ENCODE assay signal across 13 cellular contexts in the genomic region with DNA sequence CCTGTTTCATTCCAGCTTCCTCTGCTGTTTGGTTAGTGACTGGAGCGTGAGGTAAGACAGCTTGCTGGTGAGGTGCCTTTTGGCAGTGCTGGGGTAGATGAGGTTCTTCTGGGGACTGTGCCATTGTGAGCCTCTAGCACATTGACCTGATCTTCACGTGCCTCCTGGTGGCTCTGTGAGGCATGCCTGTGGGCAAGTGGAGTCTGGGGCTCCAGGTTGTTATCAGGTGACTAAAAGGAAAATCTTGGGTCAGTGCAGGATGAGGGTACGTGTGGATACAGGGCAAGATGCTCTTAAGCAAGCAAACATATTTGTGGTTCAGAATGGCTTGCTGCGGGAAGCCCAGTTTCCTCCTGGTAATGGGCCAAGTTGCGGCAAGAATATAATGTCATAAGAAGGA.
DNase-seq lines count a peak whose midpoint lies in the region; ATAC-seq and TF ChIP-seq lines count a peak whose summit lies in the region.
"Had no signal": no experiment of that assay in that cellular context is flagged by ENCODE, and none has a peak within 500 bp of the region (broad histone marks: within the 10 kb centered on the region; RNA-seq: fewer than 3 reads in every experiment).

No MANE protein-coding gene starts in this region.

- no peak for TF ChIP-seq POLR2A in esophagus muscularis mucosa (IDR thresholded peaks at IDR 0.05; ENCODE audit: low read depth)

- H3K27me3 ChIP-seq in esophagus muscularis mucosa: no peaks in the 10 kb centered on the region

- H3K4me1 ChIP-seq in esophagus muscularis mucosa: peaks cover 0 to 18% (median 0%) of the 10 kb centered on the region in 4 donors
- H3K4me1 ChIP-seq: parathyroid adenoma had no signal

- intact Hi-C loops in esophagus muscularis mucosa (cut with DNase I): no loop called here

- CTCF ChIA-PET in RWPE1 (lab: Yijun Ruan, JAX): no interaction called here

- H3K4me3 ChIP-seq in AG09309 (ENCODE audit: control insufficient read depth, low read depth, low read length): no peak overlapping the region
- H3K4me3 ChIP-seq in fibroblast of pulmonary artery (replicated peaks; ENCODE audit: low read depth, low read length): no peak overlapping the region
- H3K4me3 ChIP-seq in esophagus muscularis mucosa: no peak overlapping the region

- TF ChIP-seq EP300 in esophagus muscularis mucosa (IDR thresholded peaks at IDR 0.05): no peak

- 47% methylated on average over 5 of the region's 5 CpGs for WGBS in esophagus muscularis mucosa

- ATAC-seq in GM21786 (IDR thresholded peaks at IDR 0.05; ENCODE audit: unreplicated experiment) (peak; percentile 51), HG03439 (IDR thresholded peaks at IDR 0.05; ENCODE audit: unreplicated experiment) (no peak), HG03354 (IDR thresholded peaks at IDR 0.05; ENCODE audit: poor library complexity, severe bottlenecking, unreplicated experiment) (no peak)
- ATAC-seq: effector memory CD8-positive, alpha-beta T cell had no signal

- POLR2A ChIA-PET in RWPE1 (lab: Yijun Ruan, JAX; ENCODE audit: low non-redundant PET): no interaction called here

- H3K27ac ChIP-seq in RWPE1 (no peak overlapping the region), esophagus muscularis mucosa (replicated peaks in 1 of 4) (no peak overlapping the region)
- H3K27ac ChIP-seq: parathyroid adenoma had no signal

- H3K9me3 ChIP-seq in esophagus muscularis mucosa: no peaks in the 10 kb centered on the region

- peak; percentile 56 for TF ChIP-seq CTCF in AG09309 (IDR thresholded peaks at IDR 0.05; ENCODE audit: control insufficient read depth, insufficient read depth, low read depth, low read length, missing control alignments)
- no peak for TF ChIP-seq CTCF in RWPE1 (conservative IDR thresholded peaks at IDR 0.05; ENCODE audit: low read depth)
- peak; percentile 44 for TF ChIP-seq CTCF in fibroblast of pulmonary artery (IDR thresholded peaks at IDR 0.05; ENCODE audit: low read length, missing control alignments)
- no peak for TF ChIP-seq CTCF in esophagus muscularis mucosa (IDR thresholded peaks at IDR 0.05)

- peak; percentile 95 for DNase-seq in AG09309 (ENCODE audit: low read depth)
- peak; percentile 11 for DNase-seq in RWPE1 (ENCODE audit: low spot score)
- DNase-seq in fibroblast of pulmonary artery (ENCODE audit: low read depth): peak; percentile 91
- no peak for DNase-seq in esophagus muscularis mucosa (ENCODE audit: extremely low spot score)
- DNase-seq in activated naive CD4-positive, alpha-beta T cell (lab: John Stamatoyannopoulos, UW): no peak
- DNase-seq: CD4-positive, alpha-beta memory T cell; effector memory CD8-positive, alpha-beta T cell; NCI-H510A treated with DMSO at 0.1 percent for 48 hours; T1000 had no signal

- H3K36me3 ChIP-seq in esophagus muscularis mucosa: no peaks in the 10 kb centered on the region

Comparison
In these comparisons a context has a peak if more than half of its experiments do, and no peak if none do; other contexts are left out.
1. DNase-seq: peak in AG09309 (single experiment), RWPE1 (single experiment) and fibroblast of pulmonary artery (single experiment); none in esophagus muscularis mucosa (single experiment) and activated naive CD4-positive, alpha-beta T cell (0 of 4).
2. CTCF ChIP-seq: peak in AG09309 (single experiment) and fibroblast of pulmonary artery (single experiment); none in RWPE1 (single experiment) and esophagus muscularis mucosa (0 of 3).